Comparison of ENCODE assay signal across 8 cellular contexts in genomic region chr19:54208784-54209057, GRCh38. TPM values are rescaled to one million over a fixed set of nuclear protein-coding genes. Genes with fewer than 3 reads are reported as not detected.
DNase-seq lines count a peak whose midpoint lies in the region; ATAC-seq lines count a peak whose summit lies in the region.

No MANE protein-coding gene starts in this region.

- H3K27me3 ChIP-seq in subcutaneous abdominal adipose tissue (ENCODE audit: control insufficient read depth in 5 of 5, insufficient read depth in 4 of 5, low read length in 5 of 5): no peaks in the 10 kb centered on the region

- H3K27me3 Mint-ChIP-seq in activated CD4-positive, alpha-beta T cell treated with anti-CD3 and anti-CD28 coated beads, Interleukin-2, amount 10 ng/mL, durations not matched to agents 24 days and 14 days: no peaks in the 10 kb centered on the region
- H3K27me3 Mint-ChIP-seq in activated CD4-positive, alpha-beta memory T cell treated with anti-CD3 and anti-CD28 coated beads, Interleukin-2, amount 10 ng/mL, durations not matched to agents 7 days and 5 days: no peaks in the 10 kb centered on the region

- peaks cover 67% of the 10 kb centered on the region for H3K4me1 Mint-ChIP-seq in activated CD4-positive, alpha-beta T cell treated with anti-CD3 and anti-CD28 coated beads, Interleukin-2, amount 10 ng/mL, durations not matched to agents 24 days and 14 days
- H3K4me1 Mint-ChIP-seq in activated CD4-positive, alpha-beta memory T cell treated with anti-CD3 and anti-CD28 coated beads, Interleukin-2, amount 10 ng/mL, durations not matched to agents 7 days and 5 days: peaks cover 83% of the 10 kb centered on the region

- POLR2A ChIA-PET in activated CD4-positive, alpha-beta memory T cell treated with anti-CD3 and anti-CD28 coated beads, Interleukin-2, amount 10 ng/mL, durations not matched to agents 7 days and 5 days (lab: Charles Lee): interaction anchor here (0.6 to 6.5 kb wide), 3 partner anchors 8 to 1286 kb away, joined by 3 to 60 read pairs (median 49); partner anchors contain the start of genes MBOAT7, RPS9 and TSEN34

- peak overlapping the region; percentile 95 for H3K4me3 Mint-ChIP-seq in activated CD4-positive, alpha-beta T cell treated with anti-CD3 and anti-CD28 coated beads, Interleukin-2, amount 10 ng/mL, durations not matched to agents 24 days and 14 days
- no peak overlapping the region for H3K4me3 Mint-ChIP-seq in activated CD4-positive, alpha-beta memory T cell treated with anti-CD3 and anti-CD28 coated beads, Interleukin-2, amount 10 ng/mL, durations not matched to agents 7 days and 5 days

- peaks cover 80% of the 10 kb centered on the region for H3K36me3 Mint-ChIP-seq in activated CD4-positive, alpha-beta T cell treated with anti-CD3 and anti-CD28 coated beads, Interleukin-2, amount 10 ng/mL, durations not matched to agents 24 days and 14 days (ENCODE audit: low read depth)
- peaks cover 74% of the 10 kb centered on the region for H3K36me3 Mint-ChIP-seq in activated CD4-positive, alpha-beta memory T cell treated with anti-CD3 and anti-CD28 coated beads, Interleukin-2, amount 10 ng/mL, durations not matched to agents 7 days and 5 days (ENCODE audit: low read depth)

- no peak for ATAC-seq in HG03520 (IDR thresholded peaks at IDR 0.05; ENCODE audit: unreplicated experiment)

- peaks cover 4% of the 10 kb centered on the region for H3K9me3 Mint-ChIP-seq in activated CD4-positive, alpha-beta T cell treated with anti-CD3 and anti-CD28 coated beads, Interleukin-2, amount 10 ng/mL, durations not matched to agents 24 days and 14 days
- no peaks in the 10 kb centered on the region for H3K9me3 Mint-ChIP-seq in activated CD4-positive, alpha-beta memory T cell treated with anti-CD3 and anti-CD28 coated beads, Interleukin-2, amount 10 ng/mL, durations not matched to agents 7 days and 5 days

- no peaks in the 10 kb centered on the region for H3K9me3 ChIP-seq in subcutaneous abdominal adipose tissue (ENCODE audit: control insufficient read depth in 5 of 5, low read length in 5 of 5)

- DNase-seq in activated CD4-positive, alpha-beta T cell treated with anti-CD3 and anti-CD28 coated beads, Interleukin-2, amount 10 ng/mL, durations not matched to agents 24 days and 14 days: no peak
- no peak for DNase-seq in activated CD4-positive, alpha-beta T cell treated with anti-CD3 and anti-CD28 coated beads, Interleukin-2, amount 50 U/mL, for 1 hour
- no peak for DNase-seq in activated CD4-positive, alpha-beta memory T cell treated with anti-CD3 and anti-CD28 coated beads, Interleukin-2, amount 10 ng/mL, durations not matched to agents 7 days and 5 days
- DNase-seq in islet precursor cell (peak; percentile 69), amygdala (lab: John Stamatoyannopoulos, UW) (no peak)
- no peak for DNase-seq in stimulated activated naive CD4-positive, alpha-beta T cell treated with Interleukin-2 at 50 U/mL for 16 hours (lab: John Stamatoyannopoulos, UW)

- intact Hi-C loops in activated CD4-positive, alpha-beta T cell treated with anti-CD3 and anti-CD28 coated beads, Interleukin-2, amount 10 ng/mL, durations not matched to agents 24 days and 14 days (cut with micrococcal nuclease): loop anchor here (1.0 to 10.0 kb wide), 4 partner anchors 8 to 1046 kb away; partner anchors contain the start of genes LENG8, PPP6R1 and RPS9

- H3K9ac ChIP-seq in subcutaneous abdominal adipose tissue (ENCODE audit: low read length in 5 of 5): peak overlapping the region in 1 of 5 donors; percentile 50

- H3K27ac Mint-ChIP-seq in activated CD4-positive, alpha-beta T cell treated with anti-CD3 and anti-CD28 coated beads, Interleukin-2, amount 10 ng/mL, durations not matched to agents 24 days and 14 days: peak overlapping the region; percentile 95
- peak overlapping the region; percentile 9 for H3K27ac Mint-ChIP-seq in activated CD4-positive, alpha-beta memory T cell treated with anti-CD3 and anti-CD28 coated beads, Interleukin-2, amount 10 ng/mL, durations not matched to agents 7 days and 5 days

- H3K36me3 ChIP-seq in subcutaneous abdominal adipose tissue (ENCODE audit: control insufficient read depth in 5 of 5, insufficient read depth in 5 of 5, low read length in 5 of 5): peaks cover 7 to 45% (median 42%) of the 10 kb centered on the region in 5 donors

- H3K4me3 ChIP-seq in subcutaneous abdominal adipose tissue (ENCODE audit: low read depth in 1 of 5, low read length in 5 of 5): no peak overlapping the region

- peaks cover 3 to 66% (median 51%) of the 10 kb centered on the region in 5 donors for H3K4me1 ChIP-seq in subcutaneous abdominal adipose tissue (ENCODE audit: control insufficient read depth in 5 of 5, insufficient read depth in 5 of 5, low read length in 5 of 5)

- peak overlapping the region; percentile 46 for H3K27ac ChIP-seq in subcutaneous abdominal adipose tissue (ENCODE audit: low read depth, low read length)

- CTCF ChIA-PET in activated CD4-positive, alpha-beta memory T cell treated with anti-CD3 and anti-CD28 coated beads, Interleukin-2, amount 10 ng/mL, durations not matched to agents 7 days and 5 days (lab: Charles Lee): interaction anchor here (1.2 to 1.5 kb wide), 3 partner anchors 38 to 182 kb away, joined by 3 read pairs; no protein-coding TSS in a partner anchor

RNA-seq across cellular contexts. Expression of gene RPS9, which starts 8.1 kb away (rescaled TPM):
- total RNA-seq in activated CD4-positive, alpha-beta T cell treated with anti-CD3 and anti-CD28 coated beads, Interleukin-2, amount 10 ng/mL, durations not matched to agents 24 days and 14 days: 1,530 and 1,555 TPM in 2 replicates
- 1,000 to 10,000 TPM; 1,045 to 1,051 TPM for total RNA-seq in activated CD4-positive, alpha-beta memory T cell treated with anti-CD3 and anti-CD28 coated beads, Interleukin-2, amount 10 ng/mL, durations not matched to agents 7 days and 5 days

RNA-seq across cellular contexts. Expression of gene LILRB3, which starts 14.1 kb away (rescaled TPM):
- total RNA-seq in activated CD4-positive, alpha-beta T cell treated with anti-CD3 and anti-CD28 coated beads, Interleukin-2, amount 10 ng/mL, durations not matched to agents 24 days and 14 days: 0.26 TPM in 1 of 2 replicates, not detected in the other
- total RNA-seq in activated CD4-positive, alpha-beta memory T cell treated with anti-CD3 and anti-CD28 coated beads, Interleukin-2, amount 10 ng/mL, durations not matched to agents 7 days and 5 days: 1 to 10 TPM; 5.3 to 5.8 TPM

RNA-seq across cellular contexts. Expression of gene TSEN34, which starts 17.6 kb away (rescaled TPM):
- total RNA-seq in activated CD4-positive, alpha-beta T cell treated with anti-CD3 and anti-CD28 coated beads, Interleukin-2, amount 10 ng/mL, durations not matched to agents 24 days and 14 days: 17.9 and 18.4 TPM in 2 replicates
- total RNA-seq in activated CD4-positive, alpha-beta memory T cell treated with anti-CD3 and anti-CD28 coated beads, Interleukin-2, amount 10 ng/mL, durations not matched to agents 7 days and 5 days: 10 to 100 TPM; 10.9 to 13.6 TPM

RNA-seq across cellular contexts. Expression of gene MBOAT7, which starts 19.3 kb away (rescaled TPM):
- total RNA-seq in activated CD4-positive, alpha-beta T cell treated with anti-CD3 and anti-CD28 coated beads, Interleukin-2, amount 10 ng/mL, durations not matched to agents 24 days and 14 days: 289 and 291 TPM in 2 replicates
- 10 to 100 TPM; 90.8 to 93.4 TPM for total RNA-seq in activated CD4-positive, alpha-beta memory T cell treated with anti-CD3 and anti-CD28 coated beads, Interleukin-2, amount 10 ng/mL, durations not matched to agents 7 days and 5 days

RNA-seq across cellular contexts. Expression of gene LILRA6, which starts 33.9 kb away (rescaled TPM):
- 0.09 TPM in 1 of 2 replicates, not detected in the other for total RNA-seq in activated CD4-positive, alpha-beta T cell treated with anti-CD3 and anti-CD28 coated beads, Interleukin-2, amount 10 ng/mL, durations not matched to agents 24 days and 14 days
- under 1 TPM; 0.65 to 0.68 TPM for total RNA-seq in activated CD4-positive, alpha-beta memory T cell treated with anti-CD3 and anti-CD28 coated beads, Interleukin-2, amount 10 ng/mL, durations not matched to agents 7 days and 5 days
